14 cellular contexts compared by ENCODE assay signal in genomic region chr1:3323791-3324703, GRCh38.
"Had no signal": no experiment of that assay in that cellular context is flagged by ENCODE, and none has a peak within 500 bp of the region (broad histone marks: within the 10 kb centered on the region; RNA-seq: fewer than 3 reads in every experiment).

No MANE protein-coding gene starts in this region.

- H3K27ac Mint-ChIP-seq: activated naive CD4-positive, alpha-beta T cell treated with anti-CD3 and anti-CD28 coated beads, Interleukin-2, amount 50 U/mL, for 24 hours; stimulated activated effector memory CD8-positive, alpha-beta T cell treated with anti-CD3 and anti-CD28 coated beads, Interleukin-12 subunit alpha, Interleukin-12 subunit beta, amount 100 ng/mL, for 72 hours had no signal

- H3K4me3 Mint-ChIP-seq: activated naive CD4-positive, alpha-beta T cell treated with anti-CD3 and anti-CD28 coated beads, Interleukin-2, amount 50 U/mL, for 24 hours; naive B cell; stimulated activated effector memory CD8-positive, alpha-beta T cell treated with anti-CD3 and anti-CD28 coated beads, Interleukin-12 subunit alpha, Interleukin-12 subunit beta, amount 100 ng/mL, for 72 hours; T-helper 17 cell had no signal

- H3K36me3 Mint-ChIP-seq: activated naive CD4-positive, alpha-beta T cell treated with anti-CD3 and anti-CD28 coated beads, Interleukin-2, amount 50 U/mL, for 24 hours; naive B cell; stimulated activated effector memory CD8-positive, alpha-beta T cell treated with anti-CD3 and anti-CD28 coated beads, Interleukin-12 subunit alpha, Interleukin-12 subunit beta, amount 100 ng/mL, for 72 hours had no signal

- H3K36me3 ChIP-seq: brain microvascular endothelial cell, left lung, transverse colon had no signal

- H3K27me3 ChIP-seq: brain microvascular endothelial cell had no signal

- H3K9me3 ChIP-seq: left lung, transverse colon had no signal

- H3K27ac ChIP-seq: brain microvascular endothelial cell, left lung, skin epidermis had no signal

- ATAC-seq: activated CD4-positive, CD25-positive, alpha-beta regulatory T cell treated with anti-CD3 and anti-CD28 coated beads, Interleukin-2, amount 50 U/mL, for 24 hours; esophagus mucosa; stimulated activated effector memory CD8-positive, alpha-beta T cell treated with anti-CD3 and anti-CD28 coated beads, Interleukin-12 subunit alpha, Interleukin-12 subunit beta, amount 100 ng/mL, for 72 hours; T-helper 17 cell had no signal

- DNase-seq: brain microvascular endothelial cell, naive B cell, occipital lobe, T-helper 17 cell had no signal

- H3K9me3 Mint-ChIP-seq: activated naive CD4-positive, alpha-beta T cell treated with anti-CD3 and anti-CD28 coated beads, Interleukin-2, amount 50 U/mL, for 24 hours; naive B cell; stimulated activated effector memory CD8-positive, alpha-beta T cell treated with anti-CD3 and anti-CD28 coated beads, Interleukin-12 subunit alpha, Interleukin-12 subunit beta, amount 100 ng/mL, for 72 hours had no signal

- H3K4me1 Mint-ChIP-seq: stimulated activated effector memory CD8-positive, alpha-beta T cell treated with anti-CD3 and anti-CD28 coated beads, Interleukin-12 subunit alpha, Interleukin-12 subunit beta, amount 100 ng/mL, for 72 hours had no signal

- H3K4me3 ChIP-seq: left lung, skin epidermis, transverse colon had no signal

- FAIRE-seq: endometrium, islet of Langerhans, TTC549 had no signal
